8 cellular contexts compared by ENCODE assay signal in genomic region chr19:4723465-4724251, GRCh38. TPM values are rescaled to one million over a fixed set of nuclear protein-coding genes. Genes with fewer than 3 reads are reported as not detected.
DNase-seq lines count a peak whose midpoint lies in the region; ATAC-seq, FAIRE-seq and TF ChIP-seq lines count a peak whose summit lies in the region.

Gene DPP9 (minus strand): TSS chr19:4723842. CDS start chr19:4719906, 3,936 bp downstream.

- intact Hi-C loops in Right ventricle myocardium superior (cut with DNase I) (no loop called here), pancreas (cut with DNase I) (no loop called here), tibial artery (cut with DNase I; ENCODE audit: low total_unique reads) (no loop called here)

- TF ChIP-seq CTCF in GM12874 (IDR thresholded peaks at IDR 0.05; ENCODE audit: insufficient read depth, low read depth, low read length): 0 out of 2 replicates have a peak, but pooled peaks have one; percentile 5
- peak in 1 of 4 donors; percentile 12 for TF ChIP-seq CTCF in pancreas (IDR thresholded peaks at IDR 0.05)
- peak; percentile 29 to 59 for TF ChIP-seq CTCF in tibial artery (IDR thresholded peaks at IDR 0.05)

- H3K36me3 ChIP-seq in pancreas: peaks cover 0 to 9% (median 7%) of the 10 kb centered on the region in 3 donors
- H3K36me3 ChIP-seq in tibial artery: peaks cover 11 to 30% (median 29%) of the 10 kb centered on the region in 3 donors

- FAIRE-seq in pancreas (lab: Jason Lieb, UNC): no peak

- H3K9me3 Mint-ChIP-seq in activated naive CD8-positive, alpha-beta T cell treated with anti-CD3 and anti-CD28 coated beads, Interleukin-2, amount 50 U/mL, for 24 hours: no peaks in the 10 kb centered on the region

- H3K4me3 Mint-ChIP-seq in activated naive CD8-positive, alpha-beta T cell treated with anti-CD3 and anti-CD28 coated beads, Interleukin-2, amount 50 U/mL, for 24 hours: peak within 1 kb of the TSS; percentile 96

- H3K27ac ChIP-seq in pancreas (peak within 1 kb of the TSS; percentile 55 to 76 (median 61)), tibial artery (peak within 1 kb of the TSS; percentile 92 to 96)

- H3K27ac Mint-ChIP-seq in activated naive CD8-positive, alpha-beta T cell treated with anti-CD3 and anti-CD28 coated beads, Interleukin-2, amount 50 U/mL, for 24 hours: peak within 1 kb of the TSS; percentile 94

- H3K4me1 Mint-ChIP-seq in activated naive CD8-positive, alpha-beta T cell treated with anti-CD3 and anti-CD28 coated beads, Interleukin-2, amount 50 U/mL, for 24 hours: peaks cover 41% of the 10 kb centered on the region

- 0 to 1% methylated on average over 52 to 76 of the region's 76 CpGs for WGBS in pancreas, 2 donors

- H3K4me1 ChIP-seq in pancreas: peaks cover 0 to 10% (median 7%) of the 10 kb centered on the region in 3 donors
- peaks cover 4 to 26% (median 19%) of the 10 kb centered on the region in 4 donors for H3K4me1 ChIP-seq in tibial artery

- peaks cover 16% of the 10 kb centered on the region for H3K36me3 Mint-ChIP-seq in activated naive CD8-positive, alpha-beta T cell treated with anti-CD3 and anti-CD28 coated beads, Interleukin-2, amount 50 U/mL, for 24 hours (ENCODE audit: low read depth)

- H3K9me3 ChIP-seq in pancreas (no peaks in the 10 kb centered on the region), tibial artery (no peaks in the 10 kb centered on the region)

- H3K4me3 ChIP-seq in pancreas (peak within 1 kb of the TSS; percentile 87 to 96 (median 94)), tibial artery (peak within 1 kb of the TSS; percentile 91 to 100)

- H3K27me3 ChIP-seq in pancreas (no peaks in the 10 kb centered on the region), tibial artery (no peaks in the 10 kb centered on the region)

- DNase-seq in NCI-H1417 treated with DMSO at 0.1 percent for 48 hours (lab: John Stamatoyannopoulos, UW): peak; percentile 91
- DNase-seq in SW480 (ENCODE audit: low spot score): peak; percentile 98
- DNase-seq in activated naive CD8-positive, alpha-beta T cell treated with anti-CD3 and anti-CD28 coated beads, Interleukin-2, amount 50 U/mL, for 24 hours: peak; percentile 95
- peak; percentile 98 for DNase-seq in Right ventricle myocardium superior
- peak; percentile 94 to 99 (median 96) for DNase-seq in pancreas
- peak; percentile 95 to 98 for DNase-seq in tibial artery

- H3K27me3 Mint-ChIP-seq in activated naive CD8-positive, alpha-beta T cell treated with anti-CD3 and anti-CD28 coated beads, Interleukin-2, amount 50 U/mL, for 24 hours: peaks cover 8% of the 10 kb centered on the region

- ATAC-seq in HG02763 (IDR thresholded peaks at IDR 0.05; ENCODE audit: unreplicated experiment) (peak; percentile 94), Right ventricle myocardium superior (ENCODE audit: poor library complexity) (peak; percentile 97), pancreas (peak; percentile 93 to 97 (median 94))
- ATAC-seq in activated naive CD8-positive, alpha-beta T cell treated with anti-CD3 and anti-CD28 coated beads, Interleukin-2, amount 50 U/mL, for 24 hours: peak; percentile 96

RNA-seq across cellular contexts. Expression of gene DPP9, which starts in this region (rescaled TPM):
- total RNA-seq in Right ventricle myocardium superior: 54.0 TPM
- 10 to 100 TPM; 19.0 to 36.7 (median 25.0) TPM for total RNA-seq in pancreas
- polyA plus RNA-seq in pancreas: 10 to 100 TPM; 30.4 to 47.4 TPM

Comparison
In these comparisons a context has a peak if more than half of its experiments do, and no peak if none do; other contexts are left out.
1. Peak in every context shown above with its lines: DNase-seq, ATAC-seq, H3K4me3 ChIP-seq and H3K27ac ChIP-seq.